7 cellular contexts compared by ENCODE assay signal in the genomic region with DNA sequence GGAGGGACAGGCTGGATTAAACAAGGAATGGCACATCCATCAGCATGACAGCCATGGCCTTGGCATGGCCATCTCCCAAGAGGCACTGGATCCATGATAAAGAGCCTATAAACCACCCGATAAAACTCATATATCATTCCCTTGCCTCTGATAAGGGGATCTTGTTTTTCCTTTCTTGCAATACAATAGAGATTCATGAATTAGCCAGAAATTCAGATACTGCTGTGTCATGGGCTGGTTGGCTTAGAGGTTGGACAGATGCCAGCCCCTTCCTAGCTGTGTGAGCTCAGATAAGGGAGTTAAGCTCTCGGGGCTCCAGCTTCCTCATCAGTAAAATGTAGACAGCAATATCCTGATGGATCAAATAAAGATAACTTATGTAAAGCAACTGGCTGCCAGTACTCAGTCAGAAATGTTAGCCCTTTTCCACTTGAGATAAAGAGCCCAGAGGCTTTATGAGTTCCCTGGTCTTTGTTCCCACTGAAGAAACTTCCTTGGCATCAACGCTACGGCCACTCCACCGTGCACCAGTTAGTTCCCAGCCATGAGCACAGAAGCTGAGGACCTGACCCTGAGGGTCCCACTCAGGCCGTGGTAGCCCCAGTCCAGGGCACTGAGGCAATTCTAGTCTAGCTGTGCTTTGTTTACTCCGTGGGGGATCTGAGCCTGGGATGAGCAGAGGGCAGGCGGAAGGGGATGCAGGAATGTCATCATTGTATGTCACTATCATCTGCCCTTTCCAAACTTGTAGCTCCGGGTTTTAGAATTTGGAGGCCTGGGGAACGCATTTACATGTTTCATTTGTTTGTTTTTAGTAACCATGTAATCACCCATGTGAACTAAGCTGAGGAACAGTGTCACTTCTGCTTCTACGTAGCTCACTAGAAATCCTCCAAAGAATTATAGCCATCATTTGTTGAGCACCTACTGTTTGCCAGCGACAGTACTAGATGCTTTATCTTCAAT.
DNase-seq lines count a peak whose midpoint lies in the region; ATAC-seq, FAIRE-seq and TF ChIP-seq lines count a peak whose summit lies in the region.

No MANE protein-coding gene starts in this region.

- WGBS in liver: 41% methylated on average over 12 of the region's 12 CpGs

- no peak for TF ChIP-seq CTCF in bronchial epithelial cell (IDR thresholded peaks at IDR 0.05; ENCODE audit: insufficient read depth, low read length, severe bottlenecking)
- TF ChIP-seq CTCF in liver (IDR thresholded peaks at IDR 0.05; ENCODE audit: low read depth, low read length, missing input control): no peak

- no peaks in the 10 kb centered on the region for H3K9me3 ChIP-seq in liver (ENCODE audit: control insufficient read depth in 4 of 4, low read length in 3 of 4)

- ATAC-seq in GM21529 (IDR thresholded peaks at IDR 0.05; ENCODE audit: unreplicated experiment) (peak; percentile 40), GM21360 (IDR thresholded peaks at IDR 0.05; ENCODE audit: unreplicated experiment) (no peak)

- peak; percentile 6 to 36 for TF ChIP-seq RAD21 in liver (IDR thresholded peaks at IDR 0.05)

- H3K27me3 ChIP-seq in bronchial epithelial cell (ENCODE audit: control insufficient read depth, insufficient read depth, low read length) (no peaks in the 10 kb centered on the region), liver (ENCODE audit: control insufficient read depth in 4 of 4, insufficient read depth in 4 of 4, low read length in 3 of 4) (no peaks in the 10 kb centered on the region)

- H3K36me3 ChIP-seq in bronchial epithelial cell (ENCODE audit: control insufficient read depth, insufficient read depth, low read length): no peaks in the 10 kb centered on the region
- no peaks in the 10 kb centered on the region for H3K36me3 ChIP-seq in liver (ENCODE audit: control insufficient read depth in 4 of 4, insufficient read depth in 3 of 4, low read depth in 1 of 4, low read length in 3 of 4)

- FAIRE-seq in bronchial epithelial cell (lab: Jason Lieb, UNC): no peak

- H3K9ac ChIP-seq in liver (ENCODE audit: low read depth in 1 of 2, low read length in 2 of 2): no peak overlapping the region

- DNase-seq in NAMALWA (ENCODE audit: low spot score) (peak; percentile 56), bronchial epithelial cell (ENCODE audit: low read depth) (peak; percentile 75), ureter (ENCODE audit: low spot score) (peak; percentile 80), NCI-H1092 treated with DMSO at 0.1 percent for 48 hours (lab: John Stamatoyannopoulos, UW) (no peak)

- peaks cover 3 to 17% (median 6%) of the 10 kb centered on the region in 4 donors for H3K4me1 ChIP-seq in liver (ENCODE audit: control insufficient read depth in 4 of 4, insufficient read depth in 4 of 4, low read length in 3 of 4)

- H3K27ac ChIP-seq in liver (ENCODE audit: low read depth in 1 of 2, low read length in 2 of 2): peak overlapping the region in 1 of 2 donors; percentile 13

- H3K4me3 ChIP-seq in bronchial epithelial cell (ENCODE audit: low read depth, low read length) (no peak overlapping the region), liver (ENCODE audit: low read depth in 1 of 3, low read length in 3 of 3) (no peak overlapping the region)

TF ChIP-seq in liver, 16 proteins besides CTCF, POLR2A, EP300 and RAD21:
- TF ChIP-seq, protein P1, sequence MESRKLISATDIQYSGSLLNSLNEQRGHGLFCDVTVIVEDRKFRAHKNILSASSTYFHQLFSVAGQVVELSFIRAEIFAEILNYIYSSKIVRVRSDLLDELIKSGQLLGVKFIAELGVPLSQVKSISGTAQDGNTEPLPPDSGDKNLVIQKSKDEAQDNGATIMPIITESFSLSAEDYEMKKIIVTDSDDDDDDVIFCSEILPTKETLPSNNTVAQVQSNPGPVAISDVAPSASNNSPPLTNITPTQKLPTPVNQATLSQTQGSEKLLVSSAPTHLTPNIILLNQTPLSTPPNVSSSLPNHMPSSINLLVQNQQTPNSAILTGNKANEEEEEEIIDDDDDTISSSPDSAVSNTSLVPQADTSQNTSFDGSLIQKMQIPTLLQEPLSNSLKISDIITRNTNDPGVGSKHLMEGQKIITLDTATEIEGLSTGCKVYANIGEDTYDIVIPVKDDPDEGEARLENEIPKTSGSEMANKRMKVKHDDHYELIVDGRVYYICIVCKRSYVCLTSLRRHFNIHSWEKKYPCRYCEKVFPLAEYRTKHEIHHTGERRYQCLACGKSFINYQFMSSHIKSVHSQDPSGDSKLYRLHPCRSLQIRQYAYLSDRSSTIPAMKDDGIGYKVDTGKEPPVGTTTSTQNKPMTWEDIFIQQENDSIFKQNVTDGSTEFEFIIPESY (IDR thresholded peaks at IDR 0.05): no peak
- TF ChIP-seq NR2F2 (IDR thresholded peaks at IDR 0.05): peak; percentile 43
- TF ChIP-seq RXRA (IDR thresholded peaks at IDR 0.05): no peak
